8 cellular contexts compared by ENCODE assay signal in the genomic region with DNA sequence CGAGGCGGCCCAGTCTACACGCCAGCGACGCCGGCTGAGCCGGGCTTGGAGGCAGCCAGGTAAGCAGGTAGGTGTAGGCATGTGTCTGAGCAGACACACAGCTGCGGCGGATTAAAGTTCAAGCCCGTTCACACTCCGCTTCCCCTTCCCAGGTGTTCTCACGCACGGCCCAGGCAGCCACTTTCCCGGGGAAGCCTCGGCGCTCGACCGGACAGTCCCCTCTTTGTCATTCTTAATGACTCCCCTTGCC. TPM values are rescaled to one million over a fixed set of nuclear protein-coding genes. Genes with fewer than 3 reads are reported as not detected.
DNase-seq lines count a peak whose midpoint lies in the region; ATAC-seq and TF ChIP-seq lines count a peak whose summit lies in the region.

No MANE protein-coding gene starts in this region.

- no peak for DNase-seq in activated B cell treated with CpG ODN at 0.5 μM for 24 hours
- peak in 30 of 42 donors; percentile 31 to 72 (median 50) for DNase-seq in head of caudate nucleus
- DNase-seq in progenitor cell of endocrine pancreas (ENCODE audit: low spot score, unreplicated experiment), result no peak
- DNase-seq in NOMO-1 treated with DMSO at 0.1 percent for 48 hours (lab: John Stamatoyannopoulos, UW; ENCODE audit: unreplicated experiment), result no peak
- no peak for DNase-seq in stimulated activated CD4-positive, alpha-beta T cell treated with anti-CD3 and anti-CD28 coated beads, Interleukin-12 subunit alpha, Interleukin-12 subunit beta, amount 100 ng/mL, for 4 hours

- CTCF ChIA-PET in activated B cell treated with CpG ODN at 0.5 μM for 24 hours (lab: Charles Lee), result interaction anchor here (1.0 kb wide), 1 partner anchor 64 kb away, joined by 3 read pairs; no protein-coding TSS in a partner anchor

- no peaks in the 10 kb centered on the region for H3K9me3 Mint-ChIP-seq in activated B cell treated with CpG ODN at 0.5 μM for 24 hours
- H3K9me3 Mint-ChIP-seq in progenitor cell of endocrine pancreas (ENCODE audit: low read depth), result no peaks in the 10 kb centered on the region

- intact Hi-C loops in activated B cell treated with CpG ODN at 0.5 μM for 24 hours (cut with micrococcal nuclease) (loop anchor here (2.0 to 5.0 kb wide), 4 partner anchors 64 to 211 kb away; no protein-coding TSS in a partner anchor), head of caudate nucleus (cut with DNase I) (loop anchor here (5.0 kb wide), 2 partner anchors 64 to 91 kb away; no protein-coding TSS in a partner anchor)

- POLR2A ChIA-PET in activated B cell treated with CpG ODN at 0.5 μM for 24 hours (lab: Charles Lee), result interaction anchor here (0.5 kb wide), 1 partner anchor 77 kb away, joined by 3 read pairs; no protein-coding TSS in a partner anchor

- TF ChIP-seq CTCF in activated B cell treated with CpG ODN at 0.5 μM for 24 hours (IDR thresholded peaks at IDR 0.05), result no peak
- no peak for TF ChIP-seq CTCF in progenitor cell of endocrine pancreas (IDR thresholded peaks at IDR 0.05; ENCODE audit: unreplicated experiment)

- H3K4me1 Mint-ChIP-seq in activated B cell treated with CpG ODN at 0.5 μM for 24 hours (peaks cover 19% of the 10 kb centered on the region), progenitor cell of endocrine pancreas (ENCODE audit: low read depth) (peaks cover 36% of the 10 kb centered on the region)

- H3K4me3 Mint-ChIP-seq in activated B cell treated with CpG ODN at 0.5 μM for 24 hours (peak overlapping the region; percentile 84), progenitor cell of endocrine pancreas (ENCODE audit: low read depth) (peak overlapping the region; percentile 89)

- ATAC-seq in GM18498 (IDR thresholded peaks at IDR 0.05; ENCODE audit: unreplicated experiment), result peak; percentile 18
- peak; percentile 10 for ATAC-seq in HG03175 (IDR thresholded peaks at IDR 0.05; ENCODE audit: unreplicated experiment)
- peak; percentile 11 for ATAC-seq in activated B cell treated with CpG ODN at 0.5 μM for 24 hours (ENCODE audit: low read depth)
- ATAC-seq in HG03469 (IDR thresholded peaks at IDR 0.05; ENCODE audit: unreplicated experiment), result no peak

- H3K27ac Mint-ChIP-seq in activated B cell treated with CpG ODN at 0.5 μM for 24 hours, result no peak overlapping the region
- H3K27ac Mint-ChIP-seq in progenitor cell of endocrine pancreas, result peak overlapping the region; percentile 90

- H3K27me3 Mint-ChIP-seq in activated B cell treated with CpG ODN at 0.5 μM for 24 hours, result peaks cover 52% of the 10 kb centered on the region
- peaks cover 47% of the 10 kb centered on the region for H3K27me3 Mint-ChIP-seq in progenitor cell of endocrine pancreas

- H3K36me3 Mint-ChIP-seq in activated B cell treated with CpG ODN at 0.5 μM for 24 hours (ENCODE audit: low read depth), result no peaks in the 10 kb centered on the region
- H3K36me3 Mint-ChIP-seq in progenitor cell of endocrine pancreas (ENCODE audit: insufficient read depth), result no peaks in the 10 kb centered on the region

RNA-seq across cellular contexts. Expression of a gene that starts 0.4 kb away (rescaled TPM):
- total RNA-seq in activated B cell treated with CpG ODN at 0.5 μM for 24 hours (0.31 and 0.51 TPM in 2 replicates), progenitor cell of endocrine pancreas (3.0 and 3.8 TPM in 2 replicates)

Comparison
In these comparisons a context has a peak if more than half of its experiments do, and no peak if none do; other contexts are left out.
1. DNase-seq: peak in head of caudate nucleus (30 of 42); none in activated B cell treated with CpG ODN at 0.5 μM for 24 hours (single experiment), progenitor cell of endocrine pancreas (single experiment), NOMO-1 treated with DMSO at 0.1 percent for 48 hours (single experiment) and stimulated activated CD4-positive, alpha-beta T cell treated with anti-CD3 and anti-CD28 coated beads, Interleukin-12 subunit alpha, Interleukin-12 subunit beta, amount 100 ng/mL, for 4 hours (single experiment).